ENCODE assay signal across 10 cellular contexts in the genomic region with DNA sequence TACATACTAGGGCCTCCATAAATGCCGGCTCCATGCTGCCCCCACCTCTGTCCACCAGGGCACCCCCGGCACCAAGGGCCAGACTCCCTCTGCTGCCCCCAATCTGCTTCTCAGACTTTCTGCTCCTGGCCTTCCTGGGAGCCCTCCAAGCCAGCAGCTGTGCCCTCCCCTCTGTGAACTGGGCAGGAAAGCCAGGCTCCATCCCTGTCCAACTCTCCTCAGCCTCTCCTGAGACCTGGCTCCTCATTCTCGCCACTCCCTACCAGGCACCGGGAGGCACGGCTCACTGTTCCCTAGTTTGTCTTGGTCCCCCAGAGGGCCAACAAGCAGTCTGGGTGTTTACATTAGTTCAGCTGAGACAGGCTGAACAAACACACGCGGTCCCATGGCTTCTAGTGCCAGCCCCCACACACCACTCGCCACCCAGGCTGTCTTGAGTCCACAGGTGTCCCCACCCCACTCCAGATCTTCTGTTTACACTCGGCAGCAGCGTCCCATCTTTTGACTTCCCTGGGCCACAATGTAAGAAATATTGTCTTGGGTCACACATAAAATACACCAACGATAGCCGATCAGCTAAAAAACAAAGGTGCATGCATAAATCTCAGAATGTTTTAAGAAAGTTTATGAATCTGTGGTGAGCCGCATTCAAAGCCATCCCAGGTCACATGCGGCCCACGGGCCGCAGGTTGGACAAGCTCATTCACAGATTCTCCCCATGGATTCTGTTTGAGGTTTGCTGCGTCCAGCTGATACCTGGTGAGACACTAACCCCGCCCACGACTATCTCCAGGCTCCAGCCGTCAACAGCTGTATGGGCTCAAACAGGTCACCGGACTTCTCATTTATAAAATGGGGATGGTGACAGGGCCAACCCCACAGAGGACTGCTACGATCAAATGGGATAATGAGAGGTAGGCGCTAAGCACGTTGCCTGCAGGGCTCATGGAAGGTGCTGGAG. TPM values are rescaled to one million over a fixed set of nuclear protein-coding genes. Genes with fewer than 3 reads are reported as not detected.
A peak's percentile ranks its signal among the peaks of the same experiment; 100 is the strongest.
DNase-seq lines count a peak whose midpoint lies in the region; ATAC-seq and TF ChIP-seq lines count a peak whose summit lies in the region.
"Had no signal": no experiment of that assay in that cellular context is flagged by ENCODE, and none has a peak within 500 bp of the region (broad histone marks: within the 10 kb centered on the region; RNA-seq: fewer than 3 reads in every experiment).

No MANE protein-coding gene starts in this region.

- intact Hi-C loops in esophagus squamous epithelium (cut with DNase I): no loop called here

- H3K9me3 Mint-ChIP-seq in activated CD8-positive, alpha-beta memory T cell treated with anti-CD3 and anti-CD28 coated beads, Interleukin-2, amount 10 ng/mL, durations not matched to agents 7 days and 5 days (ENCODE audit: low read depth): no peaks in the 10 kb centered on the region

- no peak overlapping the region for H3K4me2 ChIP-seq in osteoblast (ENCODE audit: insufficient read depth, low read length)

- H3K4me1 ChIP-seq in esophagus squamous epithelium: peaks cover 22 to 100% (median 74%) of the 10 kb centered on the region in 3 donors
- H3K4me1 ChIP-seq in osteoblast (ENCODE audit: insufficient read depth, low read length): peaks cover 62% of the 10 kb centered on the region

- H3K36me3 Mint-ChIP-seq in activated CD8-positive, alpha-beta memory T cell treated with anti-CD3 and anti-CD28 coated beads, Interleukin-2, amount 10 ng/mL, durations not matched to agents 7 days and 5 days: no peaks in the 10 kb centered on the region

- H3K79me2 ChIP-seq in osteoblast (ENCODE audit: insufficient read depth, low read length): peaks cover 14% of the 10 kb centered on the region

- TF ChIP-seq CTCF in AG10803 (conservative IDR thresholded peaks at IDR 0.05; ENCODE audit: low read length) (peak; percentile 14), esophagus squamous epithelium (IDR thresholded peaks at IDR 0.05) (peak in 1 of 6 experiments; percentile 4), osteoblast (IDR thresholded peaks at IDR 0.05; ENCODE audit: extremely low read depth, low read depth, low read length) (peak; percentile 9)

- H3K36me3 ChIP-seq in esophagus squamous epithelium (no peaks in the 10 kb centered on the region), osteoblast (ENCODE audit: insufficient read depth, low read length) (no peaks in the 10 kb centered on the region)

- 71 to 74% methylated on average over 20 to 23 of the region's 24 CpGs for WGBS in esophagus squamous epithelium, 2 donors

- peak overlapping the region; percentile 69 to 94 (median 86) for H3K27ac ChIP-seq in esophagus squamous epithelium
- H3K27ac ChIP-seq in osteoblast (ENCODE audit: low read depth, low read length): peak overlapping the region; percentile 74

- no peak overlapping the region for H3K27ac Mint-ChIP-seq in activated CD8-positive, alpha-beta memory T cell treated with anti-CD3 and anti-CD28 coated beads, Interleukin-2, amount 10 ng/mL, durations not matched to agents 7 days and 5 days

- H3K27me3 ChIP-seq in esophagus squamous epithelium (no peaks in the 10 kb centered on the region), osteoblast (ENCODE audit: insufficient read depth, low read length) (no peaks in the 10 kb centered on the region)

- peak overlapping the region; percentile 44 for H2AFZ ChIP-seq in osteoblast (ENCODE audit: low read length)

- CTCF ChIA-PET in activated CD8-positive, alpha-beta memory T cell treated with anti-CD3 and anti-CD28 coated beads, Interleukin-2, amount 10 ng/mL, durations not matched to agents 7 days and 5 days (lab: Charles Lee): interaction anchor here (1.4 kb wide), 1 partner anchor 50 kb away, joined by 6 read pairs; no protein-coding TSS in a partner anchor

- H3K4me3 ChIP-seq in AG10803 (ENCODE audit: low read length) (no peak overlapping the region), esophagus squamous epithelium (no peak overlapping the region), osteoblast (ENCODE audit: insufficient read depth, low read length) (no peak overlapping the region)

- TF ChIP-seq POLR2A in esophagus squamous epithelium (IDR thresholded peaks at IDR 0.05): no peak

- H3K4me1 Mint-ChIP-seq in activated CD8-positive, alpha-beta memory T cell treated with anti-CD3 and anti-CD28 coated beads, Interleukin-2, amount 10 ng/mL, durations not matched to agents 7 days and 5 days: peaks cover 18% of the 10 kb centered on the region

- no peak for ATAC-seq in GM19035 (IDR thresholded peaks at IDR 0.05; ENCODE audit: unreplicated experiment)
- no peak for ATAC-seq in activated CD8-positive, alpha-beta memory T cell treated with anti-CD3 and anti-CD28 coated beads, Interleukin-2, amount 10 ng/mL, durations not matched to agents 7 days and 5 days

- H4K20me1 ChIP-seq in osteoblast (ENCODE audit: insufficient read depth, low read length): no peaks in the 10 kb centered on the region

- H3K9me3 ChIP-seq in esophagus squamous epithelium (no peaks in the 10 kb centered on the region), osteoblast (ENCODE audit: low read depth, low read length) (no peaks in the 10 kb centered on the region)

- H3K4me3 Mint-ChIP-seq in activated CD8-positive, alpha-beta memory T cell treated with anti-CD3 and anti-CD28 coated beads, Interleukin-2, amount 10 ng/mL, durations not matched to agents 7 days and 5 days: no peak overlapping the region

- DNase-seq in AG10803 (ENCODE audit: low read depth): no peak
- DNase-seq in OCI-M2 (lab: John Stamatoyannopoulos, UW; ENCODE audit: unreplicated experiment): peak; percentile 21
- no peak for DNase-seq in esophagus squamous epithelium (lab: John Stamatoyannopoulos, UW)
- peak; percentile 84 for DNase-seq in osteoblast (ENCODE audit: insufficient read length, low spot score, missing footprints)
- no peak for DNase-seq in activated gamma-delta T cell (lab: John Stamatoyannopoulos, UW)
- no peak for DNase-seq in activated CD8-positive, alpha-beta memory T cell treated with anti-CD3 and anti-CD28 coated beads, Interleukin-2, amount 10 ng/mL, durations not matched to agents 7 days and 5 days
- DNase-seq in NCI-H2107 treated with DMSO at 0.1 percent for 48 hours (lab: John Stamatoyannopoulos, UW; ENCODE audit: unreplicated experiment): no peak
- DNase-seq: activated gamma-delta T cell treated with Interleukin-2 at 50 U/mL for 16 hours, SIG-M5 had no signal

- H3K27me3 Mint-ChIP-seq in activated CD8-positive, alpha-beta memory T cell treated with anti-CD3 and anti-CD28 coated beads, Interleukin-2, amount 10 ng/mL, durations not matched to agents 7 days and 5 days: no peaks in the 10 kb centered on the region

RNA-seq across cellular contexts. Expression of a gene that starts 29.5 kb away (rescaled TPM):
- total RNA-seq in esophagus squamous epithelium (10 to 100 TPM; 11.3 to 42.2 (median 24.1) TPM), osteoblast (32.6 and 34.8 TPM in 2 replicates)
- 10 to 100 TPM; 46.6 to 87.5 TPM for total RNA-seq in activated CD8-positive, alpha-beta memory T cell treated with anti-CD3 and anti-CD28 coated beads, Interleukin-2, amount 10 ng/mL, durations not matched to agents 7 days and 5 days

Comparison
In these comparisons a context has a peak if more than half of its experiments do, and no peak if none do; other contexts are left out.
1. DNase-seq: peak in OCI-M2 (single experiment) and osteoblast (single experiment); none in AG10803 (single experiment), esophagus squamous epithelium (single experiment), activated gamma-delta T cell (single experiment), activated CD8-positive, alpha-beta memory T cell treated with anti-CD3 and anti-CD28 coated beads, Interleukin-2, amount 10 ng/mL, durations not matched to agents 7 days and 5 days (single experiment) and NCI-H2107 treated with DMSO at 0.1 percent for 48 hours (single experiment).